1 cellular context compared by ENCODE assay signal in the genomic region with DNA sequence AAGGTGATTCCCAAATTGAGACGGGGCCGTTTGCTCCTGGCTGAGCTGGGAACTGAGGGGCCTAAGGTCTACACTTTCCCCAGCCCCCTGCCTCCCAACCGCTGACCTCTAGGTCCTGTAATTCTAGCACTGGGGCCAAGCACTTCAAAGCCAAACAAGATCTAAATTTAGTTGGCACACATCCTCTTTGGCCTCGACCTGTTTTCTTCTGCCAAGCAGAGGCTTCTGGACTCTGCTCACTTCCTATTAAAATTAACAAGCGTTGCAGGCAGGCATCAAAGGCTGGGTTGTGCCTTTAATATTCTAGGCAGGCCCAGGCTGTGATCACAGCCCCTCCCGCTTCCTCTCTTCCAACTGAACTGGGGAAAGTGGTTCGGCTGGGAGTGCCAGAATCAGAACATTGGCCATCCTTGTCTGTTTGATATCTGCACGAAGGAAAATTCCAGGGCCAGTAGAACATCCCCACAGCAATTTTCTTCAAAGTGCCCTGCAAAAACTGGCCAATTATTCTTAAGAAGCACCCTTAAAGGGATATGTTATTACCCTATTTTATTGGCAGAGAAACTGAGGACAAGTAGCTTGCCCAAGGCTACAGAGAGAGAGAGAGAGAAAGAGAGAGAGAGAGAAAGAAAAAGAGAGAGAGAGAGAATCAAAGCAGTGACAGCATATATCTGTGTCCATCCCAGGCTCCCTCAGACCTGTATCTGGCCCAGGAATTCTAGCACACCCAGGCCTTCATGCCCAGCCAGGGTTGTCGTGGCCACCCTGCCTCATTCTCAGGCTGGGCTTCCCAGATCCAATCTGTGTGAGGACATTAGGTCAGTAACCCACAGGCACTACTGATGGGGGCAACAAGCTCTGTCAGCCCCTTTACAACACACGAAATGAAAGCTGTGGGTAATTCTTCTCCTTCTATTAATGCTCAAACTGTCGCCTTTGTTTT.
TF ChIP-seq lines count a peak whose summit lies in the region.

No MANE protein-coding gene starts in this region.

TF ChIP-seq in HepG2, 621 proteins besides CTCF, POLR2A, EP300 and RAD21 (continued from another document and continues in another):
- TF ChIP-seq, protein P1, sequence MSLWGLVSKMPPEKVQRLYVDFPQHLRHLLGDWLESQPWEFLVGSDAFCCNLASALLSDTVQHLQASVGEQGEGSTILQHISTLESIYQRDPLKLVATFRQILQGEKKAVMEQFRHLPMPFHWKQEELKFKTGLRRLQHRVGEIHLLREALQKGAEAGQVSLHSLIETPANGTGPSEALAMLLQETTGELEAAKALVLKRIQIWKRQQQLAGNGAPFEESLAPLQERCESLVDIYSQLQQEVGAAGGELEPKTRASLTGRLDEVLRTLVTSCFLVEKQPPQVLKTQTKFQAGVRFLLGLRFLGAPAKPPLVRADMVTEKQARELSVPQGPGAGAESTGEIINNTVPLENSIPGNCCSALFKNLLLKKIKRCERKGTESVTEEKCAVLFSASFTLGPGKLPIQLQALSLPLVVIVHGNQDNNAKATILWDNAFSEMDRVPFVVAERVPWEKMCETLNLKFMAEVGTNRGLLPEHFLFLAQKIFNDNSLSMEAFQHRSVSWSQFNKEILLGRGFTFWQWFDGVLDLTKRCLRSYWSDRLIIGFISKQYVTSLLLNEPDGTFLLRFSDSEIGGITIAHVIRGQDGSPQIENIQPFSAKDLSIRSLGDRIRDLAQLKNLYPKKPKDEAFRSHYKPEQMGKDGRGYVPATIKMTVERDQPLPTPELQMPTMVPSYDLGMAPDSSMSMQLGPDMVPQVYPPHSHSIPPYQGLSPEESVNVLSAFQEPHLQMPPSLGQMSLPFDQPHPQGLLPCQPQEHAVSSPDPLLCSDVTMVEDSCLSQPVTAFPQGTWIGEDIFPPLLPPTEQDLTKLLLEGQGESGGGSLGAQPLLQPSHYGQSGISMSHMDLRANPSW (CRISPR knock-in tag; IDR thresholded peaks at IDR 0.05; ENCODE audit: borderline replicate concordance) = peak; percentile 76
- TF ChIP-seq SIX1 (CRISPR knock-in tag; IDR thresholded peaks at IDR 0.05; ENCODE audit: borderline replicate concordance) (peak; percentile 85; the same call in 1 of the 2 replicates), ELK4 (CRISPR knock-in tag; IDR thresholded peaks at IDR 0.05; ENCODE audit: borderline replicate concordance) (no peak), ZMYM4 (CRISPR knock-in tag; IDR thresholded peaks at IDR 0.05) (peak; percentile 46), ZNF704 (CRISPR knock-in tag; IDR thresholded peaks at IDR 0.05; ENCODE audit: borderline replicate concordance) (peak; percentile 29; the same call in 1 of the 2 replicates), SOX5 (CRISPR knock-in tag; IDR thresholded peaks at IDR 0.05; ENCODE audit: borderline replicate concordance) (peak; percentile 83), HOXA5 (CRISPR knock-in tag; IDR thresholded peaks at IDR 0.05) (peak; percentile 32; the same call in 1 of the 2 replicates), ZNF552 (CRISPR knock-in tag; IDR thresholded peaks at IDR 0.05; ENCODE audit: borderline replicate concordance) (peak; percentile 38; the same call in 1 of the 2 replicates), POLR2G (IDR thresholded peaks at IDR 0.05; ENCODE audit: low read depth, low read length) (no peak), HOXA3 (CRISPR knock-in tag; IDR thresholded peaks at IDR 0.05) (peak; percentile 40), MAFK (conservative IDR thresholded peaks at IDR 0.05 in 1 of 2, IDR thresholded peaks at IDR 0.05 in 1 of 2; ENCODE audit: low read length in 2 of 2) (no peak), PAXIP1 (CRISPR knock-in tag; conservative IDR thresholded peaks at IDR 0.05) (peak; percentile 99), ZNF292 (CRISPR knock-in tag; IDR thresholded peaks at IDR 0.05; ENCODE audit: borderline replicate concordance, low read depth) (peak; percentile 80; the same call in 1 of the 2 replicates), ZNF326 (CRISPR knock-in tag; IDR thresholded peaks at IDR 0.05; ENCODE audit: borderline replicate concordance) (no peak), ZNF383 (CRISPR knock-in tag; IDR thresholded peaks at IDR 0.05; ENCODE audit: borderline replicate concordance) (0 out of 2 replicates have a peak, but pooled peaks have one; percentile 57), NR3C1 (CRISPR knock-in tag; IDR thresholded peaks at IDR 0.05) (no peak), TFAP4 (IDR thresholded peaks at IDR 0.05; ENCODE audit: borderline replicate concordance, low read depth) (peak; percentile 33; the same call in 1 of the 2 replicates), ZNF354B (CRISPR knock-in tag; IDR thresholded peaks at IDR 0.05) (no peak), ZKSCAN8 (CRISPR knock-in tag; IDR thresholded peaks at IDR 0.05; ENCODE audit: borderline replicate concordance) (peak; percentile 74), ISL2 (CRISPR knock-in tag; IDR thresholded peaks at IDR 0.05) (peak; percentile 85), KDM5B (CRISPR knock-in tag; IDR thresholded peaks at IDR 0.05; ENCODE audit: borderline replicate concordance) (0 out of 2 replicates have a peak, but pooled peaks have one; percentile 48), TARDBP (CRISPR knock-in tag; IDR thresholded peaks at IDR 0.05) (peak; percentile 82; the same call in 1 of the 2 replicates), HNF4A (CRISPR knock-in tag; IDR thresholded peaks at IDR 0.05) (peak; percentile 88), CSRNP1 (CRISPR knock-in tag; IDR thresholded peaks at IDR 0.05) (0 out of 2 replicates have a peak, but pooled peaks have one; percentile 51), REPIN1 (CRISPR knock-in tag; IDR thresholded peaks at IDR 0.05; ENCODE audit: borderline replicate concordance, low read depth) (peak; percentile 37; the same call in 1 of the 2 replicates), ZNF546 (CRISPR knock-in tag; conservative IDR thresholded peaks at IDR 0.05) (peak; percentile 47; the same call in 1 of the 2 replicates)
- TF ChIP-seq, protein P2, sequence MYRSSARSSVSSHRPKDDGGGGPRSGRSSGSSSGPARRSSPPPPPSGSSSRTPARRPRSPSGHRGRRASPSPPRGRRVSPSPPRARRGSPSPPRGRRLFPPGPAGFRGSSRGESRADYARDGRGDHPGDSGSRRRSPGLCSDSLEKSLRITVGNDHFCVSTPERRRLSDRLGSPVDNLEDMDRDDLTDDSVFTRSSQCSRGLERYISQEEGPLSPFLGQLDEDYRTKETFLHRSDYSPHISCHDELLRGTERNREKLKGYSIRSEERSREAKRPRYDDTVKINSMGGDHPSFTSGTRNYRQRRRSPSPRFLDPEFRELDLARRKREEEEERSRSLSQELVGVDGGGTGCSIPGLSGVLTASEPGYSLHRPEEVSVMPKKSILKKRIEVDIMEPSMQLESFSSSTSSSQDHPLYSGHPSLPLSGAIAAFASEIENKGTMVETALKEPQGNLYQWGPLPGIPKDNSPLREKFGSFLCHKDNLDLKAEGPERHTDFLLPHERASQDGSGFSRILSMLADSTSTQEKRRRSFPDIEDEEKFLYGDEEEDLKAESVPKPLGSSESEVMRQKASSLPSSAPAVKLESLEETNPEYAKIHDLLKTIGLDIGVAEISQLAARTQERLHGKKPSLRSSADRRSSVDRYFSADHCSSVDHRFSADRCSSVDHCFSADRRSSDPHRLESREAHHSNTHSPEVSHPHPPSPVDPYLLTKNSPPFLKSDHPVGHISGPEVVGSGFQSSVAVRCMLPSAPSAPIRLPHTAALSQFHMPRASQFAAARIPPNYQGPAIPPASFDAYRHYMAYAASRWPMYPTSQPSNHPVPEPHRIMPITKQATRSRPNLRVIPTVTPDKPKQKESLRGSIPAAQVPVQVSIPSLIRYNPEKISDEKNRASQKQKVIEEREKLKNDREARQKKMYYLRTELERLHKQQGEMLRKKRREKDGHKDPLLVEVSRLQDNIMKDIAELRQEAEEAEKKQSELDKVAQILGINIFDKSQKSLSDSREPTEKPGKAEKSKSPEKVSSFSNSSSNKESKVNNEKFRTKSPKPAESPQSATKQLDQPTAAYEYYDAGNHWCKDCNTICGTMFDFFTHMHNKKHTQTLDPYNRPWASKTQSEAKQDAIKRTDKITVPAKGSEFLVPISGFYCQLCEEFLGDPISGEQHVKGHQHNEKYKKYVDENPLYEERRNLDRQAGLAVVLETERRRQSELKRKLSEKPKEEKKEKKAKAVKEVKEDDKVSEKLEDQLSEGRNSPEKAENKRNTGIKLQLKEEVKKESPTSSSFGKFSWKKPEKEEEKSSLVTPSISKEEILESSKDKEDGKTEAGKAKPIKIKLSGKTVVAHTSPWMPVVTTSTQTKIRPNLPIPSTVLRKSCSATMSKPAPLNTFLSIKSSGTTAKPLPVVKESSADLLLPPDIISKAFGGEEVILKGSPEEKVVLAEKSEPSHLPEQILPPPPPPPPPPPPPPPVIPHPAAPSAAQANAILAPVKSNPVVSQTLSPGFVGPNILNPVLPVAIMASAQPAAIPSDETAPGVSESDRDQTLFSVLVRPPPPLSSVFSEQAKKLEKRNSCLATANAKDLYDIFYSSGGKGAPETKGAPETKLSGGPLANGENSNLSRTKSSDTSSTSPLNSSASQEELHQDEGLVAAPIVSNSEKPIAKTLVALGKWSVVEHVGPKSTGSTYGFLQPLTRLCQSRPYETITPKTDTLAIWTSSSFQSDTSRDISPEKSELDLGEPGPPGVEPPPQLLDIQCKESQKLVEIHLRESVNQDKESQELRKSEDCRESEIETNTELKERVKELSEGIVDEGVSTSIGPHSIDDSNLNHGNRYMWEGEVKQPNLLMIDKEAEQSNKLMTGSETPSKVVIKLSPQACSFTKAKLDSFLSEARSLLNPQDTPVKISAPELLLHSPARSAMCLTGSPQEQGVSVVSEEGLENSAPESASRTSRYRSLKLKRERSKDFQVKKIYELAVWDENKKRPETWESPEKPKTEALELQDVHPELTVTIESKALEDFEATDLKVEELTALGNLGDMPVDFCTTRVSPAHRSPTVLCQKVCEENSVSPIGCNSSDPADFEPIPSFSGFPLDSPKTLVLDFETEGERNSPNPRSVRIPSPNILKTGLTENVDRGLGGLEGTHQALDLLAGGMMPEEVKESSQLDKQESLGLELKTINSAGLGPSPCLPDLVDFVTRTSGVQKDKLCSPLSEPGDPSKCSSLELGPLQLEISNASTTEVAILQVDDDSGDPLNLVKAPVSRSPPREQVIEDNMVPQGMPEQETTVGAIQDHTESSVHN (CRISPR knock-in tag; IDR thresholded peaks at IDR 0.05) = 0 out of 2 replicates have a peak, but pooled peaks have one; percentile 50
- TF ChIP-seq, protein P3, sequence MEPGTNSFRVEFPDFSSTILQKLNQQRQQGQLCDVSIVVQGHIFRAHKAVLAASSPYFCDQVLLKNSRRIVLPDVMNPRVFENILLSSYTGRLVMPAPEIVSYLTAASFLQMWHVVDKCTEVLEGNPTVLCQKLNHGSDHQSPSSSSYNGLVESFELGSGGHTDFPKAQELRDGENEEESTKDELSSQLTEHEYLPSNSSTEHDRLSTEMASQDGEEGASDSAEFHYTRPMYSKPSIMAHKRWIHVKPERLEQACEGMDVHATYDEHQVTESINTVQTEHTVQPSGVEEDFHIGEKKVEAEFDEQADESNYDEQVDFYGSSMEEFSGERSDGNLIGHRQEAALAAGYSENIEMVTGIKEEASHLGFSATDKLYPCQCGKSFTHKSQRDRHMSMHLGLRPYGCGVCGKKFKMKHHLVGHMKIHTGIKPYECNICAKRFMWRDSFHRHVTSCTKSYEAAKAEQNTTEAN (CRISPR knock-in tag; conservative IDR thresholded peaks at IDR 0.05) = peak; percentile 42; the same call in 1 of the 2 replicates
